Comparison of ENCODE assay signal across 8 cellular contexts in the genomic region with DNA sequence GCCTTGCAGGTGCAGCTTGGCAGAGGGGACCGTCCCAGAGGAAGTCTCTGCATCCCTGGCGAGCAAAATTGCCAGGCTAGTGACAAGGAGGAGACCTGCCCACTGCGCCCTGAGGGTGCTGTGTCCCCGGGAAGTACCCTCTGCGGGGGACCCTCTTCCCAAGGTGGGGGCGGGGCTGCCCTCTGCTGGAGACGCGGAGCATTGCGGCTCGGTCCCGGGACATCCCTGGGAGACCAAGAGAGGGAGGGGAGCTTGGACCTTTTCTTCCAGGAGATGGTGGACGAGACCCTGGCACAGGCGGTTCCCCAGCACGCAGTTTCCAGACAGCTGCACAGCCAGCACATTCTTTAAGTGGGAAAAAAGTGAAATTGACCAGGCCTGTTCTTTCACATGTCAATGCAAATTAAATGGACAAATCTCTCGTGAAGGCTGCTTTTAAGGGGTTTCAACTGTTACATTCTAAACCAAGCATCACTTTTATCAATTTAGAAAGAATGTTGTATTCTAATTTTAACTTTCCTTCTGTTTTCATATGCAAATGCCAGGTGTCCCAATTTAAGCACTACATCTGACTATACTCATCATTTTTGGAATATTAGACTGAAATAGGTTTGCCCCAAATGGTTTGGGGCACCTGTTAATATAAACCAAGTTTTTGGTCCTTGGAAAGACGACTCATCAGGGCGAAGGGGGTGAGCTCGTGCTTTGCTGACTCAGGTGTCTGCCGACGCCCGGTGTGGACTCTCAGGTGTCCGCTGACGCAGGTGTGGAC.
A peak's percentile ranks its signal among the peaks of the same experiment; 100 is the strongest.
DNase-seq lines count a peak whose midpoint lies in the region; ATAC-seq and TF ChIP-seq lines count a peak whose summit lies in the region.

No MANE protein-coding gene starts in this region.

- no TSS peak for BruUV-seq in OCI-LY7 (replicated peaks; lab: Mats Ljungman, UMichigan)

- POLR2A ChIA-PET in OCI-LY7 (lab: Charles Lee): no interaction called here

- DNase-seq in NCI-H2196 (lab: John Stamatoyannopoulos, UW; ENCODE audit: unreplicated experiment): peak; percentile 13
- DNase-seq in NCI-H2196 treated with DMSO at 0.1 percent for 48 hours (lab: John Stamatoyannopoulos, UW; ENCODE audit: unreplicated experiment): no peak
- peak; percentile 34 for DNase-seq in OCI-LY7 (ENCODE audit: low spot score)
- DNase-seq in activated effector memory CD4-positive, alpha-beta T cell treated with Interleukin-2 at 50 U/mL for 16 hours: peak; percentile 10
- DNase-seq in right cardiac atrium: peak in 2 of 3 donors; percentile 45 to 74
- peak; percentile 19 for DNase-seq in stimulated activated CD4-positive, alpha-beta T cell treated with anti-CD3 and anti-CD28 coated beads, Interleukin-2, amount 100 ng/mL, for 4 hours (ENCODE audit: low read depth)
- DNase-seq in dedifferentiated amniotic fluid mesenchymal stem cell (ENCODE audit: extremely low spot score): no peak

- no peak overlapping the region for H3K4me2 ChIP-seq in OCI-LY7 (ENCODE audit: low read length)

- intact Hi-C loops in OCI-LY7 (cut with micrococcal nuclease; ENCODE audit: unreplicated experiment): loop anchor here (1.0 kb wide), 1 partner anchor 87 kb away; no protein-coding TSS in a partner anchor
- intact Hi-C loops in right cardiac atrium (cut with DNase I): loop anchor here in 2 of 4 donors (2.0 to 10.0 kb wide), 4 partner anchors 75 to 365 kb away; no protein-coding TSS in a partner anchor

- no peaks in the 10 kb centered on the region for H3K9me2 ChIP-seq in OCI-LY7 (ENCODE audit: insufficient read depth, low read length)

- H3K36me3 ChIP-seq in OCI-LY7 (ENCODE audit: insufficient read depth, low read length): no peaks in the 10 kb centered on the region

- peak; percentile 78 for TF ChIP-seq CTCF in OCI-LY7 (conservative IDR thresholded peaks at IDR 0.05; ENCODE audit: low read length)

- H3K27me3 ChIP-seq in right cardiac atrium (ENCODE audit: control insufficient read depth, insufficient read depth): no peaks in the 10 kb centered on the region

- WGBS in right cardiac atrium: 38% methylated on average over 23 of the region's 23 CpGs

- H3K4me3 ChIP-seq in OCI-LY7 (ENCODE audit: low read depth, low read length, poor library complexity, severe bottlenecking) (no peak overlapping the region), right cardiac atrium (ENCODE audit: low read length) (no peak overlapping the region)

- H3K9me3 ChIP-seq in OCI-LY7 (ENCODE audit: low read length) (no peaks in the 10 kb centered on the region), right cardiac atrium (ENCODE audit: control insufficient read depth, low read length) (no peaks in the 10 kb centered on the region)

- ATAC-seq in right cardiac atrium (peak in 1 of 2 donors; percentile 43), HG03108 (IDR thresholded peaks at IDR 0.05; ENCODE audit: unreplicated experiment) (no peak)

- CTCF ChIA-PET in OCI-LY7 (lab: Charles Lee; ENCODE audit: unreplicated experiment): no interaction called here

- H3K27ac ChIP-seq in OCI-LY7 (ENCODE audit: low read depth, low read length, poor library complexity, severe bottlenecking) (no peak overlapping the region), right cardiac atrium (ENCODE audit: low read length) (no peak overlapping the region)

- H3K79me2 ChIP-seq in OCI-LY7 (ENCODE audit: insufficient read depth, low read depth, low read length): no peaks in the 10 kb centered on the region

- no peaks in the 10 kb centered on the region for H3K4me1 ChIP-seq in OCI-LY7 (ENCODE audit: insufficient read depth, low read length, poor library complexity, severe bottlenecking)
- no peaks in the 10 kb centered on the region for H3K4me1 ChIP-seq in right cardiac atrium (ENCODE audit: control insufficient read depth, insufficient read depth, low read length)

- H2AFZ ChIP-seq in OCI-LY7 (ENCODE audit: low read length): no peak overlapping the region

- no peaks in the 10 kb centered on the region for H4K20me1 ChIP-seq in OCI-LY7 (ENCODE audit: insufficient read depth, low read length)

Comparison
In these comparisons a context has a peak if more than half of its experiments do, and no peak if none do; other contexts are left out.
1. DNase-seq: peak in NCI-H2196 (single experiment), OCI-LY7 (single experiment), activated effector memory CD4-positive, alpha-beta T cell treated with Interleukin-2 at 50 U/mL for 16 hours (single experiment), right cardiac atrium (2 of 3) and stimulated activated CD4-positive, alpha-beta T cell treated with anti-CD3 and anti-CD28 coated beads, Interleukin-2, amount 100 ng/mL, for 4 hours (single experiment); none in NCI-H2196 treated with DMSO at 0.1 percent for 48 hours (single experiment) and dedifferentiated amniotic fluid mesenchymal stem cell (single experiment).